In the genomic region with DNA sequence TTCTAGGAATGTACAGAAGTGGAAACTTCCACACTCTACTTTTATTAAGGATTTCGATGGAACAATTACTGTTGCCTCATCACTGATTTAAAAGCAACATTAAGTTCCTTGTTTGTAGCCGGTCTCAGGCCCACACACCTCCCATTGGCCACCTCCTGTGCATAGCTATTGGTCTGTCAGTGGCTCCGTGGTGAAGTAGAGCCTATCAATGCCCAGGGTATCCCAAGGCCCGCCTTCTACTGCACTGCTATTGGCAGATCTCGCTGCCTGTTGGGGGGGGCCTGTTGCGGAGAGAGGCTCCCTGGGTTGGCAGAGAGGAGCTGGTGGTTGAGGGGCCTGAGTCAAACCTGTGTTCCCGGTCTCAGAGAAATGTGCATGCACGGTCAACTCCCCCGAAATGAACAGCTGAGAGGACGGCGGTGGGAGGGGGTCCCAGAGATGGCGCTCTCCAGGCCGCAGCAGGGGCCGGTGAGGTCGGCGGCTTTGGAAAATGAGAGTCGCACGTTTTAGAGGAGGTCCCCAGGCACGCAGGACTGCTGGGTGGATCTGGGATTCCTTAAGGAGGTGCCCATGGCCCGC, we compare ENCODE assay signal across 7 cellular contexts.
DNase-seq lines count a peak whose midpoint lies in the region; ATAC-seq and TF ChIP-seq lines count a peak whose summit lies in the region.

No MANE protein-coding gene starts in this region.

- peak; percentile 73 for DNase-seq in NCI-H2196 (lab: John Stamatoyannopoulos, UW; ENCODE audit: unreplicated experiment)
- DNase-seq in activated CD4-positive, alpha-beta T cell treated with anti-CD3 and anti-CD28 coated beads for 48 hours: peak; percentile 88
- DNase-seq in coronary artery (ENCODE audit: low spot score): peak; percentile 94
- DNase-seq in left kidney (ENCODE audit: low read depth, low spot score): peak; percentile 96
- DNase-seq in stimulated activated CD4-positive, alpha-beta T cell treated with anti-CD3 and anti-CD28 coated beads, Interleukin-1b, Interleukin-23, amount 100 ng/mL, for 48 hours: peak; percentile 89

- peak overlapping the region; percentile 69 to 92 for H3K27ac ChIP-seq in coronary artery

- TF ChIP-seq CTCF in coronary artery (IDR thresholded peaks at IDR 0.05): no peak

- H3K4me3 ChIP-seq in coronary artery: peak overlapping the region; percentile 68

- ATAC-seq in GM18517 (IDR thresholded peaks at IDR 0.05; ENCODE audit: unreplicated experiment) (peak; percentile 86), HG02981 (IDR thresholded peaks at IDR 0.05; ENCODE audit: unreplicated experiment) (peak; percentile 93)

Comparison
In these comparisons a context has a peak if more than half of its experiments do, and no peak if none do; other contexts are left out.
1. Peak in every context shown above with its lines: DNase-seq, ATAC-seq, H3K4me3 ChIP-seq and H3K27ac ChIP-seq.